Comparison of ENCODE assay signal across 1 cellular context in the genomic region with DNA sequence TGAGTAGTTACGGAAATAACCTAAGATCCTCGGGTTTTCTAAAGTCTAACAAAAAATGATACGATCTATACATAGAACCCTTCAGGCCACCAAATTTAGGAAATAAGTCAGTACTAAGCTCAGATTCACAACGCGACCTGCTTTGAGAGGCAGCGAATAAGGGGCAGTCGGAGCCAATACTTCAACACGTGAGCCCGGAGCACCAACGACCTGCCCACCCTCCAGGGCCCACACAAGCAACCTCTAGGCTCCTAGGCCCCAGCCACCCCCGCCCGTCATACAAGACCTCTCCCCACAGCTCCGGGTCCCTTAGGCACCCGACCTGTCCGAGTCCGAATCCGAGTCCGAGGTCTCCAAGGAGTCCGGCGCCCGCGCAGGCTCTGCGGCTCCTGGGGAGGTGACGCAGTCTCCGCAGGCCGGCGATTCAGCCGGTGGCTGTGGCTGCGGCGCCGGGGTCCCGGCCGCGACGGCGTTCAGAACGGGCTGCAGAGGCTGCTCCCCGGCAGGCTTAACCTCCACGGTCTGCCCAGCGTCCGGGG.
TF ChIP-seq lines count a peak whose summit lies in the region.

No MANE protein-coding gene starts in this region.

TF ChIP-seq in HepG2, 621 proteins besides CTCF, POLR2A, EP300 and RAD21 (continued from another document and continues in another):
- TF ChIP-seq, protein P1, sequence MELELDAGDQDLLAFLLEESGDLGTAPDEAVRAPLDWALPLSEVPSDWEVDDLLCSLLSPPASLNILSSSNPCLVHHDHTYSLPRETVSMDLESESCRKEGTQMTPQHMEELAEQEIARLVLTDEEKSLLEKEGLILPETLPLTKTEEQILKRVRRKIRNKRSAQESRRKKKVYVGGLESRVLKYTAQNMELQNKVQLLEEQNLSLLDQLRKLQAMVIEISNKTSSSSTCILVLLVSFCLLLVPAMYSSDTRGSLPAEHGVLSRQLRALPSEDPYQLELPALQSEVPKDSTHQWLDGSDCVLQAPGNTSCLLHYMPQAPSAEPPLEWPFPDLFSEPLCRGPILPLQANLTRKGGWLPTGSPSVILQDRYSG (CRISPR knock-in tag; IDR thresholded peaks at IDR 0.05): no peak
- TF ChIP-seq ZNF564 (CRISPR knock-in tag; IDR thresholded peaks at IDR 0.05) (no peak), CEBPB (IDR thresholded peaks at IDR 0.05; ENCODE audit: borderline replicate concordance, low read depth, low read length) (no peak), ZNF33A (CRISPR knock-in tag; IDR thresholded peaks at IDR 0.05; ENCODE audit: borderline replicate concordance) (no peak; the same call in 1 of the 2 replicates), FOXK1 (CRISPR knock-in tag; IDR thresholded peaks at IDR 0.05; ENCODE audit: borderline replicate concordance, low read depth) (no peak), BORCS8-MEF2B (CRISPR knock-in tag; IDR thresholded peaks at IDR 0.05) (no peak; the same call in 1 of the 2 replicates), NFE2L2 (IDR thresholded peaks at IDR 0.05; ENCODE audit: low read length) (no peak), HNRNPK (IDR thresholded peaks at IDR 0.05; ENCODE audit: low read depth, low read length, poor library complexity, severe bottlenecking) (no peak), POGZ (CRISPR knock-in tag; IDR thresholded peaks at IDR 0.05) (no peak), FOXK2 (IDR thresholded peaks at IDR 0.05) (no peak), HOXA7 (CRISPR knock-in tag; IDR thresholded peaks at IDR 0.05) (0 out of 2 replicates have a peak, but pooled peaks have one; percentile 38), SAFB2 (CRISPR knock-in tag; IDR thresholded peaks at IDR 0.05; ENCODE audit: borderline replicate concordance, low read depth) (no peak), ZNF883 (CRISPR knock-in tag; IDR thresholded peaks at IDR 0.05; ENCODE audit: not compliant biosample characterization) (no peak), BHLHE40 (IDR thresholded peaks at IDR 0.05; ENCODE audit: low read length) (no peak; the same call in 1 of the 2 replicates), ZNF546 (CRISPR knock-in tag; conservative IDR thresholded peaks at IDR 0.05) (no peak), ZNF160 (CRISPR knock-in tag; IDR thresholded peaks at IDR 0.05) (no peak), ARID2 (CRISPR knock-in tag; IDR thresholded peaks at IDR 0.05; ENCODE audit: borderline replicate concordance) (no peak), SNAPC2 (CRISPR knock-in tag; IDR thresholded peaks at IDR 0.05) (no peak), TCF7 (IDR thresholded peaks at IDR 0.05; ENCODE audit: low read depth) (no peak), ZSCAN20 (CRISPR knock-in tag; IDR thresholded peaks at IDR 0.05; ENCODE audit: borderline replicate concordance) (peak; percentile 79; the same call in 1 of the 2 replicates), SOX6 (IDR thresholded peaks at IDR 0.05) (no peak), SOX6 (CRISPR knock-in tag; IDR thresholded peaks at IDR 0.05) (no peak), TBX3 (IDR thresholded peaks at IDR 0.05; ENCODE audit: borderline replicate concordance) (no peak), REXO4 (CRISPR knock-in tag; IDR thresholded peaks at IDR 0.05; ENCODE audit: borderline replicate concordance) (no peak), CHD2 (IDR thresholded peaks at IDR 0.05; ENCODE audit: low read depth, low read length) (no peak), HNRNPLL (IDR thresholded peaks at IDR 0.05; ENCODE audit: low read depth, low read length, poor library complexity, severe bottlenecking) (peak; percentile 99), ZNF354B (CRISPR knock-in tag; IDR thresholded peaks at IDR 0.05) (no peak), ZNF556 (CRISPR knock-in tag; IDR thresholded peaks at IDR 0.05; ENCODE audit: borderline replicate concordance) (no peak), KLF16 (CRISPR knock-in tag; IDR thresholded peaks at IDR 0.05) (no peak), HOXD1 (CRISPR knock-in tag; IDR thresholded peaks at IDR 0.05) (no peak), ZMAT3 (CRISPR knock-in tag; conservative IDR thresholded peaks at IDR 0.05) (no peak), EHMT2 (IDR thresholded peaks at IDR 0.05; ENCODE audit: borderline replicate concordance, low read depth, low read length) (no peak), ZNF446 (CRISPR knock-in tag; IDR thresholded peaks at IDR 0.05) (0 out of 2 replicates have a peak, but pooled peaks have one; percentile 4), MEIS1 (CRISPR knock-in tag; IDR thresholded peaks at IDR 0.05; ENCODE audit: borderline replicate concordance) (no peak), ATAD3A (CRISPR knock-in tag; IDR thresholded peaks at IDR 0.05) (no peak), MEF2D (CRISPR knock-in tag; IDR thresholded peaks at IDR 0.05) (no peak), NR1H2 (CRISPR knock-in tag; IDR thresholded peaks at IDR 0.05; ENCODE audit: borderline replicate concordance, low read depth) (no peak), ZNF577 (CRISPR knock-in tag; IDR thresholded peaks at IDR 0.05; ENCODE audit: borderline replicate concordance, low read depth) (no peak), HNRNPH1 (optimal IDR thresholded peaks at IDR 0.05; ENCODE audit: low read depth, low read length) (no peak), ZNF766 (CRISPR knock-in tag; IDR thresholded peaks at IDR 0.05; ENCODE audit: borderline replicate concordance) (no peak), CC2D1A (CRISPR knock-in tag; IDR thresholded peaks at IDR 0.05) (no peak)
- TF ChIP-seq, protein P2, sequence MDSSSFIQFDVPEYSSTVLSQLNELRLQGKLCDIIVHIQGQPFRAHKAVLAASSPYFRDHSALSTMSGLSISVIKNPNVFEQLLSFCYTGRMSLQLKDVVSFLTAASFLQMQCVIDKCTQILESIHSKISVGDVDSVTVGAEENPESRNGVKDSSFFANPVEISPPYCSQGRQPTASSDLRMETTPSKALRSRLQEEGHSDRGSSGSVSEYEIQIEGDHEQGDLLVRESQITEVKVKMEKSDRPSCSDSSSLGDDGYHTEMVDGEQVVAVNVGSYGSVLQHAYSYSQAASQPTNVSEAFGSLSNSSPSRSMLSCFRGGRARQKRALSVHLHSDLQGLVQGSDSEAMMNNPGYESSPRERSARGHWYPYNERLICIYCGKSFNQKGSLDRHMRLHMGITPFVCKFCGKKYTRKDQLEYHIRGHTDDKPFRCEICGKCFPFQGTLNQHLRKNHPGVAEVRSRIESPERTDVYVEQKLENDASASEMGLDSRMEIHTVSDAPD (CRISPR knock-in tag; IDR thresholded peaks at IDR 0.05): no peak
- TF ChIP-seq, protein P3, sequence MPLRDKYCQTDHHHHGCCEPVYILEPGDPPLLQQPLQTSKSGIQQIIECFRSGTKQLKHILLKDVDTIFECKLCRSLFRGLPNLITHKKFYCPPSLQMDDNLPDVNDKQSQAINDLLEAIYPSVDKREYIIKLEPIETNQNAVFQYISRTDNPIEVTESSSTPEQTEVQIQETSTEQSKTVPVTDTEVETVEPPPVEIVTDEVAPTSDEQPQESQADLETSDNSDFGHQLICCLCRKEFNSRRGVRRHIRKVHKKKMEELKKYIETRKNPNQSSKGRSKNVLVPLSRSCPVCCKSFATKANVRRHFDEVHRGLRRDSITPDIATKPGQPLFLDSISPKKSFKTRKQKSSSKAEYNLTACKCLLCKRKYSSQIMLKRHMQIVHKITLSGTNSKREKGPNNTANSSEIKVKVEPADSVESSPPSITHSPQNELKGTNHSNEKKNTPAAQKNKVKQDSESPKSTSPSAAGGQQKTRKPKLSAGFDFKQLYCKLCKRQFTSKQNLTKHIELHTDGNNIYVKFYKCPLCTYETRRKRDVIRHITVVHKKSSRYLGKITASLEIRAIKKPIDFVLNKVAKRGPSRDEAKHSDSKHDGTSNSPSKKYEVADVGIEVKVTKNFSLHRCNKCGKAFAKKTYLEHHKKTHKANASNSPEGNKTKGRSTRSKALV (CRISPR knock-in tag; IDR thresholded peaks at IDR 0.05): no peak
- TF ChIP-seq, protein P4, sequence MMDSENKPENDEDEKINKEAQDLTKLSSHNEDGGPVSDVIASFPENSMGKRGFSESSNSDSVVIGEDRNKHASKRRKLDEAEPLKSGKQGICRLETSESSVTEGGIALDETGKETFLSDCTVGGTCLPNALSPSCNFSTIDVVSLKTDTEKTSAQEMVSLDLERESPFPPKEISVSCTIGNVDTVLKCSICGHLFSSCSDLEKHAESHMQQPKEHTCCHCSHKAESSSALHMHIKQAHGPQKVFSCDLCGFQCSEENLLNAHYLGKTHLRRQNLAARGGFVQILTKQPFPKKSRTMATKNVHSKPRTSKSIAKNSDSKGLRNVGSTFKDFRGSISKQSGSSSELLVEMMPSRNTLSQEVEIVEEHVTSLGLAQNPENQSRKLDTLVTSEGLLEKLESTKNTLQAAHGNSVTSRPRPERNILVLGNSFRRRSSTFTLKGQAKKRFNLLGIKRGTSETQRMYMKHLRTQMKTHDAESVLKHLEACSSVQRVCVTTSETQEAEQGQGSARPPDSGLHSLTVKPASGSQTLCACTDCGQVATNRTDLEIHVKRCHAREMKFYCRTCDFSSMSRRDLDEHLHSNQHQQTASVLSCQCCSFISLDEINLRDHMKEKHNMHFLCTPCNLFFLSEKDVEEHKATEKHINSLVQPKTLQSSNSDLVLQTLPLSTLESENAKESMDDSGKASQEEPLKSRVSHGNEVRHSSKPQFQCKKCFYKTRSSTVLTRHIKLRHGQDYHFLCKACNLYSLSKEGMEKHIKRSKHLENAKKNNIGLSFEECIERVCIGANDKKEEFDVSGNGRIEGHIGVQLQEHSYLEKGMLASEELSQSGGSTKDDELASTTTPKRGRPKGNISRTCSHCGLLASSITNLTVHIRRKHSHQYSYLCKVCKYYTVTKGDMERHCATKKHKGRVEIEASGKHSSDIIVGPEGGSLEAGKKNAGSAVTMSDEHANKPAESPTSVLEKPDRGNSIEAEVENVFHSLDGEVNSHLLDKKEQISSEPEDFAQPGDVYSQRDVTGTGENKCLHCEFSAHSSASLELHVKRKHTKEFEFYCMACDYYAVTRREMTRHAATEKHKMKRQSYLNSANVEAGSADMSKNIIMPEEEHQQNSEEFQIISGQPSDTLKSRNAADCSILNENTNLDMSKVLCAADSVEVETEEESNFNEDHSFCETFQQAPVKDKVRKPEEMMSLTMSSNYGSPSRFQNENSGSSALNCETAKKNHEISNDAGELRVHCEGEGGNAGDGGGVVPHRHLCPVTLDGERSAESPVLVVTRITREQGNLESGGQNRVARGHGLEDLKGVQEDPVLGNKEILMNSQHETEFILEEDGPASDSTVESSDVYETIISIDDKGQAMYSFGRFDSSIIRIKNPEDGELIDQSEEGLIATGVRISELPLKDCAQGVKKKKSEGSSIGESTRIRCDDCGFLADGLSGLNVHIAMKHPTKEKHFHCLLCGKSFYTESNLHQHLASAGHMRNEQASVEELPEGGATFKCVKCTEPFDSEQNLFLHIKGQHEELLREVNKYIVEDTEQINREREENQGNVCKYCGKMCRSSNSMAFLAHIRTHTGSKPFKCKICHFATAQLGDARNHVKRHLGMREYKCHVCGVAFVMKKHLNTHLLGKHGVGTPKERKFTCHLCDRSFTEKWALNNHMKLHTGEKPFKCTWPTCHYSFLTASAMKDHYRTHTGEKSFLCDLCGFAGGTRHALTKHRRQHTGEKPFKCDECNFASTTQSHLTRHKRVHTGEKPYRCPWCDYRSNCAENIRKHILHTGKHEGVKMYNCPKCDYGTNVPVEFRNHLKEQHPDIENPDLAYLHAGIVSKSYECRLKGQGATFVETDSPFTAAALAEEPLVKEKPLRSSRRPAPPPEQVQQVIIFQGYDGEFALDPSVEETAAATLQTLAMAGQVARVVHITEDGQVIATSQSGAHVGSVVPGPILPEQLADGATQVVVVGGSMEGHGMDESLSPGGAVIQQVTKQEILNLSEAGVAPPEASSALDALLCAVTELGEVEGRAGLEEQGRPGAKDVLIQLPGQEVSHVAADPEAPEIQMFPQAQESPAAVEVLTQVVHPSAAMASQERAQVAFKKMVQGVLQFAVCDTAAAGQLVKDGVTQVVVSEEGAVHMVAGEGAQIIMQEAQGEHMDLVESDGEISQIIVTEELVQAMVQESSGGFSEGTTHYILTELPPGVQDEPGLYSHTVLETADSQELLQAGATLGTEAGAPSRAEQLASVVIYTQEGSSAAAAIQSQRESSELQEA (CRISPR knock-in tag; IDR thresholded peaks at IDR 0.05; ENCODE audit: not compliant biosample characterization): no peak
- TF ChIP-seq, protein P5, sequence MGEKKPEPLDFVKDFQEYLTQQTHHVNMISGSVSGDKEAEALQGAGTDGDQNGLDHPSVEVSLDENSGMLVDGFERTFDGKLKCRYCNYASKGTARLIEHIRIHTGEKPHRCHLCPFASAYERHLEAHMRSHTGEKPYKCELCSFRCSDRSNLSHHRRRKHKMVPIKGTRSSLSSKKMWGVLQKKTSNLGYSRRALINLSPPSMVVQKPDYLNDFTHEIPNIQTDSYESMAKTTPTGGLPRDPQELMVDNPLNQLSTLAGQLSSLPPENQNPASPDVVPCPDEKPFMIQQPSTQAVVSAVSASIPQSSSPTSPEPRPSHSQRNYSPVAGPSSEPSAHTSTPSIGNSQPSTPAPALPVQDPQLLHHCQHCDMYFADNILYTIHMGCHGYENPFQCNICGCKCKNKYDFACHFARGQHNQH (CRISPR knock-in tag; IDR thresholded peaks at IDR 0.05): no peak; the same call in 1 of the 2 replicates
- TF ChIP-seq, protein P6, sequence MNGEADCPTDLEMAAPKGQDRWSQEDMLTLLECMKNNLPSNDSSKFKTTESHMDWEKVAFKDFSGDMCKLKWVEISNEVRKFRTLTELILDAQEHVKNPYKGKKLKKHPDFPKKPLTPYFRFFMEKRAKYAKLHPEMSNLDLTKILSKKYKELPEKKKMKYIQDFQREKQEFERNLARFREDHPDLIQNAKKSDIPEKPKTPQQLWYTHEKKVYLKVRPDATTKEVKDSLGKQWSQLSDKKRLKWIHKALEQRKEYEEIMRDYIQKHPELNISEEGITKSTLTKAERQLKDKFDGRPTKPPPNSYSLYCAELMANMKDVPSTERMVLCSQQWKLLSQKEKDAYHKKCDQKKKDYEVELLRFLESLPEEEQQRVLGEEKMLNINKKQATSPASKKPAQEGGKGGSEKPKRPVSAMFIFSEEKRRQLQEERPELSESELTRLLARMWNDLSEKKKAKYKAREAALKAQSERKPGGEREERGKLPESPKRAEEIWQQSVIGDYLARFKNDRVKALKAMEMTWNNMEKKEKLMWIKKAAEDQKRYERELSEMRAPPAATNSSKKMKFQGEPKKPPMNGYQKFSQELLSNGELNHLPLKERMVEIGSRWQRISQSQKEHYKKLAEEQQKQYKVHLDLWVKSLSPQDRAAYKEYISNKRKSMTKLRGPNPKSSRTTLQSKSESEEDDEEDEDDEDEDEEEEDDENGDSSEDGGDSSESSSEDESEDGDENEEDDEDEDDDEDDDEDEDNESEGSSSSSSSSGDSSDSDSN (CRISPR knock-in tag; IDR thresholded peaks at IDR 0.05): peak; percentile 78; the same call in 1 of the 2 replicates
- TF ChIP-seq, protein P7, sequence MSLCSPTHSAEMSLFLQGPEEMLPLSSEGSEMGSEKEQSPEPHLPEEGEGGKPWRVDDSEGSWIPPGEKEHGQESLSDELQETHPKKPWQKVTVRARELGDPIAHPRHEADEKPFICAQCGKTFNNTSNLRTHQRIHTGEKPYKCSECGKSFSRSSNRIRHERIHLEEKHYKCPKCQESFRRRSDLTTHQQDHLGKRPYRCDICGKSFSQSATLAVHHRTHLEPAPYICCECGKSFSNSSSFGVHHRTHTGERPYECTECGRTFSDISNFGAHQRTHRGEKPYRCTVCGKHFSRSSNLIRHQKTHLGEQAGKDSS (CRISPR knock-in tag; IDR thresholded peaks at IDR 0.05; ENCODE audit: borderline replicate concordance, low read depth): no peak; the same call in 1 of the 2 replicates
